ENCODE assay signal across 8 cellular contexts in genomic region chr19:41350735-41351338, GRCh38. TPM values are rescaled to one million over a fixed set of nuclear protein-coding genes. Genes with fewer than 3 reads are reported as not detected.
DNase-seq lines count a peak whose midpoint lies in the region; ATAC-seq lines count a peak whose summit lies in the region.

No MANE protein-coding gene starts in this region.

- peak overlapping the region; percentile 96 for H3K4me3 ChIP-seq in skeletal muscle cell (ENCODE audit: low read depth, low read length)

- intact Hi-C loops in Right ventricle myocardium inferior (cut with DNase I): loop anchor here (1.0 to 5.0 kb wide), 3 partner anchors 26 to 149 kb away; partner anchors contain the start of gene CCDC97
- intact Hi-C loops in cardiac septum (cut with DNase I): loop anchor here (5.0 kb wide), 1 partner anchor 39 kb away; the partner anchor contains the start of gene CCDC97

- peak; percentile 17 for ATAC-seq in Right ventricle myocardium inferior
- no peak for ATAC-seq in GM21390 (IDR thresholded peaks at IDR 0.05; ENCODE audit: unreplicated experiment)

- DNase-seq in Right ventricle myocardium inferior (ENCODE audit: missing footprints) (no peak), cardiac septum (ENCODE audit: low spot score) (no peak), UCSD-AML1 (lab: John Stamatoyannopoulos, UW; ENCODE audit: unreplicated experiment) (peak; percentile 77), glomerular visceral epithelial cell (ENCODE audit: extremely low spot score) (peak; percentile 18), skeletal muscle cell (ENCODE audit: low read depth) (no peak), NCI-H1436 (lab: John Stamatoyannopoulos, UW) (no peak), NCI-H748 (lab: John Stamatoyannopoulos, UW; ENCODE audit: unreplicated experiment) (no peak)

RNA-seq across cellular contexts. Expression of gene TGFB1, which starts 2.9 kb away (rescaled TPM):
- total RNA-seq in Right ventricle myocardium inferior (15.0 TPM), cardiac septum (26.4 TPM)

RNA-seq across cellular contexts. Expression of gene B9D2, which starts 13.1 kb away (rescaled TPM):
- total RNA-seq in Right ventricle myocardium inferior (3.2 TPM), cardiac septum (1.9 TPM)

RNA-seq across cellular contexts. Expression of gene TMEM91, which starts 25.5 kb away (rescaled TPM):
- total RNA-seq in Right ventricle myocardium inferior (3.8 TPM), cardiac septum (2.9 TPM)

RNA-seq across cellular contexts. Expression of gene CCDC97, which starts 40.9 kb away (rescaled TPM):
- total RNA-seq in Right ventricle myocardium inferior (14.6 TPM), cardiac septum (17.0 TPM)

RNA-seq across cellular contexts. Expression of gene EXOSC5, which starts 46.3 kb away (rescaled TPM):
- 17.1 TPM for total RNA-seq in Right ventricle myocardium inferior
- total RNA-seq in cardiac septum: 9.0 TPM

Comparison
In these comparisons a context has a peak if more than half of its experiments do, and no peak if none do; other contexts are left out.
1. DNase-seq: peak in UCSD-AML1 (single experiment) and glomerular visceral epithelial cell (single experiment); none in Right ventricle myocardium inferior (single experiment), cardiac septum (single experiment), skeletal muscle cell (single experiment), NCI-H1436 (single experiment) and NCI-H748 (single experiment).